Comparison of ENCODE assay signal across 8 cellular contexts in the genomic region with DNA sequence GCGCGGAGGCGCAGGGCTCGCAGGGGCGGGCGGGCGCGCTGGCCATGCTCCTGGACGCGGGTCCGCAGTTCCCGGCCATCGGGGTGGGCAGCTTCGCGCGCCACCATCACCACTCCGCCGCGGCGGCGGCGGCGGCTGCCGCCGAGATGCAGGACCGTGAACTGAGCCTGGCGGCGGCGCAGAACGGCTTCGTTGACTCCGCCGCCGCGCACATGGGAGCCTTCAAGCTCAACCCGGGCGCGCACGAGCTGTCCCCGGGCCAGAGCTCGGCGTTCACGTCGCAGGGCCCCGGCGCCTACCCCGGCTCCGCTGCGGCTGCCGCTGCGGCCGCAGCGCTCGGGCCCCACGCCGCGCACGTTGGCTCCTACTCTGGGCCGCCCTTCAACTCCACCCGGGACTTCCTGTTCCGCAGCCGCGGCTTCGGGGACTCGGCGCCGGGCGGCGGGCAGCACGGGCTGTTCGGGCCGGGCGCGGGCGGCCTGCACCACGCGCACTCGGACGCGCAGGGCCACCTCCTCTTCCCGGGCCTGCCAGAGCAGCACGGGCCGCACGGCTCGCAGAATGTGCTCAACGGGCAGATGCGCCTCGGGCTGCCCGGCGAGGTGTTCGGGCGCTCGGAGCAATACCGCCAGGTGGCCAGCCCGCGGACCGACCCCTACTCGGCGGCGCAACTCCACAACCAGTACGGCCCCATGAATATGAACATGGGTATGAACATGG. TPM values are rescaled to one million over a fixed set of nuclear protein-coding genes. Genes with fewer than 3 reads are reported as not detected.
DNase-seq lines count a peak whose midpoint lies in the region; ATAC-seq and TF ChIP-seq lines count a peak whose summit lies in the region.

No MANE protein-coding gene starts in this region.

- in situ Hi-C loops in gastrocnemius medialis (cut with MboI; ENCODE audit: low sequenced_read_pairs in 4 of 4): no loop called here

- peaks cover 43% of the 10 kb centered on the region for H3K36me3 ChIP-seq in SK-N-MC (ENCODE audit: insufficient read depth, low read length)
- H3K36me3 ChIP-seq in gastrocnemius medialis: no peaks in the 10 kb centered on the region

- no peak for ATAC-seq in gastrocnemius medialis
- ATAC-seq in GM19467 (IDR thresholded peaks at IDR 0.05; ENCODE audit: unreplicated experiment): no peak

- no peak for TF ChIP-seq CTCF in gastrocnemius medialis (IDR thresholded peaks at IDR 0.05 in 4 of 5, conservative IDR thresholded peaks at IDR 0.05 in 1 of 5)

- peaks cover 13 to 24% of the 10 kb centered on the region in 2 donors for H3K4me1 ChIP-seq in gastrocnemius medialis

- intact Hi-C loops in gastrocnemius medialis (cut with DNase I; ENCODE audit: low total_unique reads): loop anchor here (10.0 kb wide), 1 partner anchor 327 kb away; no protein-coding TSS in a partner anchor

- DNase-seq in NCI-H1417 (lab: John Stamatoyannopoulos, UW) (peak; percentile 64 to 85 (median 84)), NCI-H1417 treated with DMSO at 0.1 percent for 48 hours (lab: John Stamatoyannopoulos, UW) (no peak), SK-N-MC (ENCODE audit: low read depth, low spot score) (no peak), fibroblast of gingiva (ENCODE audit: low read depth) (peak; percentile 15), gastrocnemius medialis (no peak), NCI-H69 (lab: John Stamatoyannopoulos, UW) (no peak)
- no peak for DNase-seq in stimulated activated CD4-positive, alpha-beta T cell treated with anti-CD3 and anti-CD28 coated beads, Interleukin-2, amount 100 ng/mL, for 24 hours

- H3K27ac ChIP-seq in SK-N-MC (peak overlapping the region; percentile 96), gastrocnemius medialis (no peak overlapping the region)

- H3K9ac ChIP-seq in SK-N-MC (ENCODE audit: insufficient read length): peak overlapping the region; percentile 99

- H3K4me3 ChIP-seq in SK-N-MC (peak overlapping the region; percentile 93), gastrocnemius medialis (peak overlapping the region in 3 of 4 donors; percentile 51 to 62 (median 54))

- TF ChIP-seq POLR2A in gastrocnemius medialis (IDR thresholded peaks at IDR 0.05): no peak

- H3K9me3 ChIP-seq in SK-N-MC (ENCODE audit: low read depth, low read length) (no peaks in the 10 kb centered on the region), gastrocnemius medialis (no peaks in the 10 kb centered on the region)

- peaks cover 88 to 92% (median 90%) of the 10 kb centered on the region in 3 donors for H3K27me3 ChIP-seq in gastrocnemius medialis

RNA-seq across cellular contexts. Expression of gene ZIC2, which starts 0.6 kb away (rescaled TPM):
- not detected for total RNA-seq in gastrocnemius medialis

RNA-seq across cellular contexts. Expression of gene ZIC5, which starts 10.6 kb away (rescaled TPM):
- not detected for total RNA-seq in gastrocnemius medialis

Comparison
In these comparisons a context has a peak if more than half of its experiments do, and no peak if none do; other contexts are left out.
1. DNase-seq: peak in NCI-H1417 (3 of 3) and fibroblast of gingiva (single experiment); none in NCI-H1417 treated with DMSO at 0.1 percent for 48 hours (single experiment), SK-N-MC (single experiment), gastrocnemius medialis (0 of 2), stimulated activated CD4-positive, alpha-beta T cell treated with anti-CD3 and anti-CD28 coated beads, Interleukin-2, amount 100 ng/mL, for 24 hours (0 of 2) and NCI-H69 (single experiment).